Comparison of ENCODE assay signal across 1 cellular context in the genomic region with DNA sequence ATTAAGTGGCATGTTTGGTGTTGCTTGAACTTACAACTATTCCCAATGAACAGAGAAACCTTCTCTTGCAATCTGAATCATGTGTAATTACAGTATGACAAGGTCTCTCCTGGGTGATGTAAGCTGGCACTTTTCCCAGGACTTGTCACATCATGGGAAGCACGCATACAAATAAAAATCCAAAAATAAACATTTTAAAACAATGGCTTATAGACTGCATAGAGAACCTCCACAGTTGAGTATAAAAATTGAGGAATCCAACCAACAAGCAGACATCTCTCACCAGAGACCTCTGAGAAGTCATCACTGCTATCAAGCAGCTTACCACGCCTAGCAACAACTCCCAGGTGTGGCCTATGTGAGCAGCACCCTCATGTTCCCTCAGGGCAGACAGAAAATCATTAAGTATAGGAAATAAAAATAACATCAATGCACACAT.
TF ChIP-seq lines count a peak whose summit lies in the region.

No MANE protein-coding gene starts in this region.

TF ChIP-seq in HEK293, 187 proteins besides CTCF, POLR2A, EP300 and RAD21 (continued from another document and continues in another):
- TF ChIP-seq, protein P1, sequence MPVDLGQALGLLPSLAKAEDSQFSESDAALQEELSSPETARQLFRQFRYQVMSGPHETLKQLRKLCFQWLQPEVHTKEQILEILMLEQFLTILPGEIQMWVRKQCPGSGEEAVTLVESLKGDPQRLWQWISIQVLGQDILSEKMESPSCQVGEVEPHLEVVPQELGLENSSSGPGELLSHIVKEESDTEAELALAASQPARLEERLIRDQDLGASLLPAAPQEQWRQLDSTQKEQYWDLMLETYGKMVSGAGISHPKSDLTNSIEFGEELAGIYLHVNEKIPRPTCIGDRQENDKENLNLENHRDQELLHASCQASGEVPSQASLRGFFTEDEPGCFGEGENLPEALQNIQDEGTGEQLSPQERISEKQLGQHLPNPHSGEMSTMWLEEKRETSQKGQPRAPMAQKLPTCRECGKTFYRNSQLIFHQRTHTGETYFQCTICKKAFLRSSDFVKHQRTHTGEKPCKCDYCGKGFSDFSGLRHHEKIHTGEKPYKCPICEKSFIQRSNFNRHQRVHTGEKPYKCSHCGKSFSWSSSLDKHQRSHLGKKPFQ (tag by site-specific recombination; IDR thresholded peaks at IDR 0.05), result no peak
- TF ChIP-seq ZIC2 (tag by site-specific recombination; IDR thresholded peaks at IDR 0.05), result no peak
- TF ChIP-seq, protein P2, sequence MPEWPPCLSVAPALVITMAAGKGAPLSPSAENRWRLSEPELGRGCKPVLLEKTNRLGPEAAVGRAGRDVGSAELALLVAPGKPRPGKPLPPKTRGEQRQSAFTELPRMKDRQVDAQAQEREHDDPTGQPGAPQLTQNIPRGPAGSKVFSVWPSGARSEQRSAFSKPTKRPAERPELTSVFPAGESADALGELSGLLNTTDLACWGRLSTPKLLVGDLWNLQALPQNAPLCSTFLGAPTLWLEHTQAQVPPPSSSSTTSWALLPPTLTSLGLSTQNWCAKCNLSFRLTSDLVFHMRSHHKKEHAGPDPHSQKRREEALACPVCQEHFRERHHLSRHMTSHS (tag by site-specific recombination; IDR thresholded peaks at IDR 0.05), result no peak
- no peak for TF ChIP-seq ZSCAN16 (tag by site-specific recombination; IDR thresholded peaks at IDR 0.05)
- no peak for TF ChIP-seq ZNF274 (IDR thresholded peaks at IDR 0.05; ENCODE audit: low read length)
- no peak for TF ChIP-seq ZNF274 (tag by site-specific recombination; IDR thresholded peaks at IDR 0.05; ENCODE audit: borderline replicate concordance)
- TF ChIP-seq SALL2 (tag by site-specific recombination; IDR thresholded peaks at IDR 0.05; ENCODE audit: borderline replicate concordance), result no peak
- TF ChIP-seq, protein P3, sequence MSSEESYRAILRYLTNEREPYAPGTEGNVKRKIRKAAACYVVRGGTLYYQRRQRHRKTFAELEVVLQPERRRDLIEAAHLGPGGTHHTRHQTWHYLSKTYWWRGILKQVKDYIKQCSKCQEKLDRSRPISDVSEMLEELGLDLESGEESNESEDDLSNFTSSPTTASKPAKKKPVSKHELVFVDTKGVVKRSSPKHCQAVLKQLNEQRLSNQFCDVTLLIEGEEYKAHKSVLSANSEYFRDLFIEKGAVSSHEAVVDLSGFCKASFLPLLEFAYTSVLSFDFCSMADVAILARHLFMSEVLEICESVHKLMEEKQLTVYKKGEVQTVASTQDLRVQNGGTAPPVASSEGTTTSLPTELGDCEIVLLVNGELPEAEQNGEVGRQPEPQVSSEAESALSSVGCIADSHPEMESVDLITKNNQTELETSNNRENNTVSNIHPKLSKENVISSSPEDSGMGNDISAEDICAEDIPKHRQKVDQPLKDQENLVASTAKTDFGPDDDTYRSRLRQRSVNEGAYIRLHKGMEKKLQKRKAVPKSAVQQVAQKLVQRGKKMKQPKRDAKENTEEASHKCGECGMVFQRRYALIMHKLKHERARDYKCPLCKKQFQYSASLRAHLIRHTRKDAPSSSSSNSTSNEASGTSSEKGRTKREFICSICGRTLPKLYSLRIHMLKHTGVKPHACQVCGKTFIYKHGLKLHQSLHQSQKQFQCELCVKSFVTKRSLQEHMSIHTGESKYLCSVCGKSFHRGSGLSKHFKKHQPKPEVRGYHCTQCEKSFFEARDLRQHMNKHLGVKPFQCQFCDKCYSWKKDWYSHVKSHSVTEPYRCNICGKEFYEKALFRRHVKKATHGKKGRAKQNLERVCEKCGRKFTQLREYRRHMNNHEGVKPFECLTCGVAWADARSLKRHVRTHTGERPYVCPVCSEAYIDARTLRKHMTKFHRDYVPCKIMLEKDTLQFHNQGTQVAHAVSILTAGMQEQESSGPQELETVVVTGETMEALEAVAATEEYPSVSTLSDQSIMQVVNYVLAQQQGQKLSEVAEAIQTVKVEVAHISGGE (tag by site-specific recombination; conservative IDR thresholded peaks at IDR 0.05; ENCODE audit: low read depth), result no peak
- TF ChIP-seq ZNF202 (tag by site-specific recombination; IDR thresholded peaks at IDR 0.05; ENCODE audit: borderline replicate concordance), result no peak
- peak; percentile 26; the same call in 1 of the 2 replicates for TF ChIP-seq HOXD13 (CRISPR knock-in tag; IDR thresholded peaks at IDR 0.05; ENCODE audit: borderline replicate concordance)
- TF ChIP-seq IKZF3 (tag by site-specific recombination; IDR thresholded peaks at IDR 0.05), result peak; percentile 94
- no peak for TF ChIP-seq ZNF112 (tag by site-specific recombination; IDR thresholded peaks at IDR 0.05)
- TF ChIP-seq ZBTB17 (tag by site-specific recombination; IDR thresholded peaks at IDR 0.05), result peak; percentile 58
- no peak for TF ChIP-seq ZNF341 (tag by site-specific recombination; IDR thresholded peaks at IDR 0.05; ENCODE audit: low read depth)
- no peak for TF ChIP-seq ZNF140 (tag by site-specific recombination; IDR thresholded peaks at IDR 0.05)
- TF ChIP-seq ZNF561 (tag by site-specific recombination; IDR thresholded peaks at IDR 0.05; ENCODE audit: borderline replicate concordance), result 0 out of 2 replicates have a peak, but pooled peaks have one; percentile 22
- TF ChIP-seq FEZF1 (tag by site-specific recombination; IDR thresholded peaks at IDR 0.05), result peak; percentile 67; the same call in 1 of the 2 replicates
- TF ChIP-seq, protein P4, sequence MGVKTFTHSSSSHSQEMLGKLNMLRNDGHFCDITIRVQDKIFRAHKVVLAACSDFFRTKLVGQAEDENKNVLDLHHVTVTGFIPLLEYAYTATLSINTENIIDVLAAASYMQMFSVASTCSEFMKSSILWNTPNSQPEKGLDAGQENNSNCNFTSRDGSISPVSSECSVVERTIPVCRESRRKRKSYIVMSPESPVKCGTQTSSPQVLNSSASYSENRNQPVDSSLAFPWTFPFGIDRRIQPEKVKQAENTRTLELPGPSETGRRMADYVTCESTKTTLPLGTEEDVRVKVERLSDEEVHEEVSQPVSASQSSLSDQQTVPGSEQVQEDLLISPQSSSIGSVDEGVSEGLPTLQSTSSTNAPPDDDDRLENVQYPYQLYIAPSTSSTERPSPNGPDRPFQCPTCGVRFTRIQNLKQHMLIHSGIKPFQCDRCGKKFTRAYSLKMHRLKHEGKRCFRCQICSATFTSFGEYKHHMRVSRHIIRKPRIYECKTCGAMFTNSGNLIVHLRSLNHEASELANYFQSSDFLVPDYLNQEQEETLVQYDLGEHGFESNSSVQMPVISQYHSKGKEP (tag by site-specific recombination; IDR thresholded peaks at IDR 0.05), result peak; percentile 41; the same call in 1 of the 2 replicates
- TF ChIP-seq ZNF10 (tag by site-specific recombination; IDR thresholded peaks at IDR 0.05), result no peak
- TF ChIP-seq ZBTB48 (tag by site-specific recombination; IDR thresholded peaks at IDR 0.05), result no peak
- no peak for TF ChIP-seq GLI2 (tag by site-specific recombination; IDR thresholded peaks at IDR 0.05; ENCODE audit: borderline replicate concordance, low read depth)
- TF ChIP-seq ZNF610 (tag by site-specific recombination; IDR thresholded peaks at IDR 0.05; ENCODE audit: borderline replicate concordance), result no peak
- no peak for TF ChIP-seq ZNF19 (tag by site-specific recombination; IDR thresholded peaks at IDR 0.05; ENCODE audit: low read depth)
- TF ChIP-seq, protein P5, sequence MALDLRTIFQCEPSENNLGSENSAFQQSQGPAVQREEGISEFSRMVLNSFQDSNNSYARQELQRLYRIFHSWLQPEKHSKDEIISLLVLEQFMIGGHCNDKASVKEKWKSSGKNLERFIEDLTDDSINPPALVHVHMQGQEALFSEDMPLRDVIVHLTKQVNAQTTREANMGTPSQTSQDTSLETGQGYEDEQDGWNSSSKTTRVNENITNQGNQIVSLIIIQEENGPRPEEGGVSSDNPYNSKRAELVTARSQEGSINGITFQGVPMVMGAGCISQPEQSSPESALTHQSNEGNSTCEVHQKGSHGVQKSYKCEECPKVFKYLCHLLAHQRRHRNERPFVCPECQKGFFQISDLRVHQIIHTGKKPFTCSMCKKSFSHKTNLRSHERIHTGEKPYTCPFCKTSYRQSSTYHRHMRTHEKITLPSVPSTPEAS (tag by site-specific recombination; IDR thresholded peaks at IDR 0.05), result no peak
- TF ChIP-seq HOXA7 (CRISPR knock-in tag; IDR thresholded peaks at IDR 0.05; ENCODE audit: borderline replicate concordance), result no peak
- no peak for TF ChIP-seq BCL11A (tag by site-specific recombination; IDR thresholded peaks at IDR 0.05; ENCODE audit: low read depth)
- no peak for TF ChIP-seq GFI1B (tag by site-specific recombination; IDR thresholded peaks at IDR 0.05)
- no peak for TF ChIP-seq ZNF157 (tag by site-specific recombination; IDR thresholded peaks at IDR 0.05)
- no peak for TF ChIP-seq KLF8 (tag by site-specific recombination; IDR thresholded peaks at IDR 0.05)
- TF ChIP-seq, protein P6, sequence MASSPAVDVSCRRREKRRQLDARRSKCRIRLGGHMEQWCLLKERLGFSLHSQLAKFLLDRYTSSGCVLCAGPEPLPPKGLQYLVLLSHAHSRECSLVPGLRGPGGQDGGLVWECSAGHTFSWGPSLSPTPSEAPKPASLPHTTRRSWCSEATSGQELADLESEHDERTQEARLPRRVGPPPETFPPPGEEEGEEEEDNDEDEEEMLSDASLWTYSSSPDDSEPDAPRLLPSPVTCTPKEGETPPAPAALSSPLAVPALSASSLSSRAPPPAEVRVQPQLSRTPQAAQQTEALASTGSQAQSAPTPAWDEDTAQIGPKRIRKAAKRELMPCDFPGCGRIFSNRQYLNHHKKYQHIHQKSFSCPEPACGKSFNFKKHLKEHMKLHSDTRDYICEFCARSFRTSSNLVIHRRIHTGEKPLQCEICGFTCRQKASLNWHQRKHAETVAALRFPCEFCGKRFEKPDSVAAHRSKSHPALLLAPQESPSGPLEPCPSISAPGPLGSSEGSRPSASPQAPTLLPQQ (tag by site-specific recombination; IDR thresholded peaks at IDR 0.05), result no peak
- TF ChIP-seq, protein P7, sequence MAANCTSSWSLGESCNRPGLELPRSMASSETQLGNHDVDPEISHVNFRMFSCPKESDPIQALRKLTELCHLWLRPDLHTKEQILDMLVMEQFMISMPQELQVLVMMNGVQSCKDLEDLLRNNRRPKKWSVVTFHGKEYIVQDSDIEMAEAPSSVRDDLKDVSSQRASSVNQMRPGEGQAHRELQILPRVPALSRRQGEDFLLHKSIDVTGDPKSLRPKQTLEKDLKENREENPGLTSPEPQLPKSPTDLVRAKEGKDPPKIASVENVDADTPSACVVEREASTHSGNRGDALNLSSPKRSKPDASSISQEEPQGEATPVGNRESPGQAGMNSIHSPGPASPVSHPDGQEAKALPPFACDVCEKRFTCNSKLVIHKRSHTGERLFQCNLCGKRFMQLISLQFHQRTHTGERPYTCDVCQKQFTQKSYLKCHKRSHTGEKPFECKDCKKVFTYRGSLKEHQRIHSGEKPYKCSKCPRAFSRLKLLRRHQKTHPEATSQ (tag by site-specific recombination; IDR thresholded peaks at IDR 0.05), result no peak
- no peak for TF ChIP-seq ZFP41 (tag by site-specific recombination; IDR thresholded peaks at IDR 0.05; ENCODE audit: borderline replicate concordance)
- TF ChIP-seq, protein P8, sequence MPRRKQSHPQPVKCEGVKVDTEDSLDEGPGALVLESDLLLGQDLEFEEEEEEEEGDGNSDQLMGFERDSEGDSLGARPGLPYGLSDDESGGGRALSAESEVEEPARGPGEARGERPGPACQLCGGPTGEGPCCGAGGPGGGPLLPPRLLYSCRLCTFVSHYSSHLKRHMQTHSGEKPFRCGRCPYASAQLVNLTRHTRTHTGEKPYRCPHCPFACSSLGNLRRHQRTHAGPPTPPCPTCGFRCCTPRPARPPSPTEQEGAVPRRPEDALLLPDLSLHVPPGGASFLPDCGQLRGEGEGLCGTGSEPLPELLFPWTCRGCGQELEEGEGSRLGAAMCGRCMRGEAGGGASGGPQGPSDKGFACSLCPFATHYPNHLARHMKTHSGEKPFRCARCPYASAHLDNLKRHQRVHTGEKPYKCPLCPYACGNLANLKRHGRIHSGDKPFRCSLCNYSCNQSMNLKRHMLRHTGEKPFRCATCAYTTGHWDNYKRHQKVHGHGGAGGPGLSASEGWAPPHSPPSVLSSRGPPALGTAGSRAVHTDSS (tag by site-specific recombination; IDR thresholded peaks at IDR 0.05), result no peak
- TF ChIP-seq ZNF677 (tag by site-specific recombination; IDR thresholded peaks at IDR 0.05), result no peak
- no peak for TF ChIP-seq ZNF423 (tag by site-specific recombination; IDR thresholded peaks at IDR 0.05)
- no peak for TF ChIP-seq ZNF571 (tag by site-specific recombination; IDR thresholded peaks at IDR 0.05)
- TF ChIP-seq ZNF302 (tag by site-specific recombination; IDR thresholded peaks at IDR 0.05; ENCODE audit: low read depth), result no peak
- TF ChIP-seq ZNF266 (tag by site-specific recombination; IDR thresholded peaks at IDR 0.05; ENCODE audit: low read depth), result no peak
- TF ChIP-seq, protein P9, sequence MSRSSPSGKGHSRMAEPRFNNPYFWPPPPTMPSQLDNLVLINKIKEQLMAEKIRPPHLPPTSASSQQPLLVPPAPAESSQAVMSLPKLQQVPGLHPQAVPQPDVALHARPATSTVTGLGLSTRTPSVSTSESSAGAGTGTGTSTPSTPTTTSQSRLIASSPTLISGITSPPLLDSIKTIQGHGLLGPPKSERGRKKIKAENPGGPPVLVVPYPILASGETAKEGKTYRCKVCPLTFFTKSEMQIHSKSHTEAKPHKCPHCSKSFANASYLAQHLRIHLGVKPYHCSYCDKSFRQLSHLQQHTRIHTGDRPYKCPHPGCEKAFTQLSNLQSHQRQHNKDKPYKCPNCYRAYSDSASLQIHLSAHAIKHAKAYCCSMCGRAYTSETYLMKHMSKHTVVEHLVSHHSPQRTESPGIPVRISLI (tag by site-specific recombination; IDR thresholded peaks at IDR 0.05), result no peak
- TF ChIP-seq, protein P10, sequence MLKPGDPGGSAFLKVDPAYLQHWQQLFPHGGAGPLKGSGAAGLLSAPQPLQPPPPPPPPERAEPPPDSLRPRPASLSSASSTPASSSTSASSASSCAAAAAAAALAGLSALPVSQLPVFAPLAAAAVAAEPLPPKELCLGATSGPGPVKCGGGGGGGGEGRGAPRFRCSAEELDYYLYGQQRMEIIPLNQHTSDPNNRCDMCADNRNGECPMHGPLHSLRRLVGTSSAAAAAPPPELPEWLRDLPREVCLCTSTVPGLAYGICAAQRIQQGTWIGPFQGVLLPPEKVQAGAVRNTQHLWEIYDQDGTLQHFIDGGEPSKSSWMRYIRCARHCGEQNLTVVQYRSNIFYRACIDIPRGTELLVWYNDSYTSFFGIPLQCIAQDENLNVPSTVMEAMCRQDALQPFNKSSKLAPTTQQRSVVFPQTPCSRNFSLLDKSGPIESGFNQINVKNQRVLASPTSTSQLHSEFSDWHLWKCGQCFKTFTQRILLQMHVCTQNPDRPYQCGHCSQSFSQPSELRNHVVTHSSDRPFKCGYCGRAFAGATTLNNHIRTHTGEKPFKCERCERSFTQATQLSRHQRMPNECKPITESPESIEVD (tag by site-specific recombination; IDR thresholded peaks at IDR 0.05), result peak; percentile 84
- TF ChIP-seq ZNF701 (tag by site-specific recombination; IDR thresholded peaks at IDR 0.05), result no peak
- no peak for TF ChIP-seq ZNF514 (tag by site-specific recombination; IDR thresholded peaks at IDR 0.05)
- TF ChIP-seq, protein P11, sequence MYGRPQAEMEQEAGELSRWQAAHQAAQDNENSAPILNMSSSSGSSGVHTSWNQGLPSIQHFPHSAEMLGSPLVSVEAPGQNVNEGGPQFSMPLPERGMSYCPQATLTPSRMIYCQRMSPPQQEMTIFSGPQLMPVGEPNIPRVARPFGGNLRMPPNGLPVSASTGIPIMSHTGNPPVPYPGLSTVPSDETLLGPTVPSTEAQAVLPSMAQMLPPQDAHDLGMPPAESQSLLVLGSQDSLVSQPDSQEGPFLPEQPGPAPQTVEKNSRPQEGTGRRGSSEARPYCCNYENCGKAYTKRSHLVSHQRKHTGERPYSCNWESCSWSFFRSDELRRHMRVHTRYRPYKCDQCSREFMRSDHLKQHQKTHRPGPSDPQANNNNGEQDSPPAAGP (tag by site-specific recombination; IDR thresholded peaks at IDR 0.05), result no peak
- no peak for TF ChIP-seq ZNF155 (tag by site-specific recombination; IDR thresholded peaks at IDR 0.05)
